In genomic region chr7:7843972-7844371, GRCh38 we compare ENCODE assay signal across 18 cellular contexts.
"Had no signal": no experiment of that assay in that cellular context is flagged by ENCODE, and none has a peak within 500 bp of the region (broad histone marks: within the 10 kb centered on the region; RNA-seq: fewer than 3 reads in every experiment).

No MANE protein-coding gene starts in this region.

- H3K36me3 ChIP-seq: heart left ventricle, pancreas, stomach, thoracic aorta, transverse colon, uterus had no signal

- H3K4me3 ChIP-seq: heart left ventricle, pancreas, stomach, thoracic aorta, transverse colon, uterus had no signal

- ATAC-seq: esophagus mucosa, heart left ventricle, pancreas, right cardiac atrium had no signal

- H3K9me3 ChIP-seq: heart left ventricle, pancreas, stomach, thoracic aorta, transverse colon, uterus had no signal

- DNase-seq: effector memory CD4-positive, alpha-beta T cell; heart left ventricle; hippocampal formation; kidney glomerular epithelial cell; midbrain; naive B cell; occipital lobe; pancreas; right cardiac atrium; stimulated activated CD4-positive, alpha-beta T cell treated with anti-CD3 and anti-CD28 coated beads, Interleukin-1b, Interleukin-23, amount 100 ng/mL, for 48 hours; stimulated activated CD4-positive, alpha-beta T cell treated with anti-CD3 and anti-CD28 coated beads, Interleukin-4, amount 100 ng/mL, for 4 hours; stimulated activated naive CD4-positive, alpha-beta T cell; stomach; substantia nigra; transverse colon; uterus had no signal

- H3K27me3 ChIP-seq: heart left ventricle, pancreas, stomach, transverse colon, uterus had no signal

- H3K27ac ChIP-seq: heart left ventricle, pancreas, stomach, thoracic aorta, transverse colon, uterus had no signal

- H3K4me1 ChIP-seq: pancreas, stomach, transverse colon, uterus had no signal
